In the genomic region with DNA sequence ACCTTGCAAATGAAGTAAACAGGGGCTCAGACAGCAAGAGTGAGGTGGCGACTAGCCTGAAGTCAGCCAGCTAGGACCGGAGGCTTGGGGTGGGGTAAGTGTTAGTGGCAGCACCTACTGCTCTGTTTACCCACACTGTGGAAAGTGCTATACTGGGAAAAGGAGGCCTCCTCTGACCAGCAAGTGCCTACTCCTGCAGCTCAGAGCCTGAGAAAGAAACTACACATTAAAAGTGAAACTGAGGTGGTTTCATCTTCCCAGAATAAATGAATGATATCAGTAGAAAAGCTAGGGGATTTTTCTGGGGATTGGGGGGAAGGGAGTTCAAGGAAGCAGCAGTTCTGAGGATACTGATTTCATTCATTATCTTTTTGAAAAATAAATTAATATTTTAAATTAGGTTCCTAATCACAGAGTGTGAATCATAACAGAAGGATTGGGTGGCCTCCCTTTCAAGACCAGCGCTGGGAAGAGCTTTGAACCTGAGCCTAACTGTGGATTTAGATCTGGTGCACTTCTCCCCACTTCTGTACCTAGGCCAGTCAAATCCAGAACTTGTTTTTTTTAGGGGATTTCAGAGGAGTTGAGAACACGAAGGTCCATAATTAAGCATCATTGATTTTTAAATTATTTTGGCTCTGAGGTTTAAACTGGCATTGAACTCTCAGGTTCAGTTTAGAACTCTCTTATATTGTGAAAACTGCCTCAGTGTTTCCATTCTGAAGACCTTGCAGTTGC, we compare ENCODE assay signal across 10 cellular contexts. TPM values are rescaled to one million over a fixed set of nuclear protein-coding genes. Genes with fewer than 3 reads are reported as not detected.
DNase-seq lines count a peak whose midpoint lies in the region; ATAC-seq lines count a peak whose summit lies in the region.
"Had no signal": no experiment of that assay in that cellular context is flagged by ENCODE, and none has a peak within 500 bp of the region (broad histone marks: within the 10 kb centered on the region; RNA-seq: fewer than 3 reads in every experiment).

No MANE protein-coding gene starts in this region.

- ATAC-seq in HG03025 (IDR thresholded peaks at IDR 0.05; ENCODE audit: low FRiP score, unreplicated experiment): peak; percentile 65
- ATAC-seq in stimulated activated effector memory CD8-positive, alpha-beta T cell treated with anti-CD3 and anti-CD28 coated beads, Interleukin-12 subunit alpha, Interleukin-12 subunit beta, amount 100 ng/mL, for 72 hours: peak; percentile 94

- no peak overlapping the region for H3K4me2 ChIP-seq in GM23248 (ENCODE audit: unreplicated experiment)

- peaks cover 6% of the 10 kb centered on the region for H3K36me3 Mint-ChIP-seq in stimulated activated effector memory CD8-positive, alpha-beta T cell treated with anti-CD3 and anti-CD28 coated beads, Interleukin-12 subunit alpha, Interleukin-12 subunit beta, amount 100 ng/mL, for 72 hours

- peak; percentile 30 to 53 for DNase-seq in activated CD4-positive, alpha-beta T cell treated with anti-CD3 and anti-CD28 coated beads for 24 hours (ENCODE audit: low read depth in 2 of 2)
- no peak for DNase-seq in activated CD4-positive, alpha-beta T cell treated with anti-CD3 and anti-CD28 coated beads, Interleukin-2, amount 50 U/mL, for 1 hour
- peak; percentile 76 for DNase-seq in activated CD8-positive, alpha-beta memory T cell treated with anti-CD3 and anti-CD28 coated beads, Interleukin-2, amount 50 U/mL, for 48 hours
- DNase-seq in stimulated activated effector memory CD8-positive, alpha-beta T cell treated with anti-CD3 and anti-CD28 coated beads, Interleukin-12 subunit alpha, Interleukin-12 subunit beta, amount 100 ng/mL, for 72 hours (ENCODE audit: low spot score in 2 of 2): peak; percentile 16 to 86
- DNase-seq in GM23248 (no peak), SW 1271 (lab: John Stamatoyannopoulos, UW) (no peak), NCI-H524 treated with DMSO at 0.1 percent for 48 hours (lab: John Stamatoyannopoulos, UW) (no peak)
- DNase-seq: 8988T, NCI-H2227 treated with DMSO at 0.1 percent for 48 hours had no signal

- in situ Hi-C loops in GM23248 (cut with MboI): no loop called here

- no peaks in the 10 kb centered on the region for H3K9me3 ChIP-seq in GM23248 (ENCODE audit: low read depth)

- no peak overlapping the region for H2AFZ ChIP-seq in GM23248

- peaks cover 10% of the 10 kb centered on the region for H3K4me1 ChIP-seq in GM23248 (ENCODE audit: insufficient read depth)

- peaks cover 20% of the 10 kb centered on the region for H3K4me1 Mint-ChIP-seq in stimulated activated effector memory CD8-positive, alpha-beta T cell treated with anti-CD3 and anti-CD28 coated beads, Interleukin-12 subunit alpha, Interleukin-12 subunit beta, amount 100 ng/mL, for 72 hours

- no peak overlapping the region for H3K27ac ChIP-seq in GM23248

- no peak overlapping the region for H3K4me3 Mint-ChIP-seq in stimulated activated effector memory CD8-positive, alpha-beta T cell treated with anti-CD3 and anti-CD28 coated beads, Interleukin-12 subunit alpha, Interleukin-12 subunit beta, amount 100 ng/mL, for 72 hours

- no peaks in the 10 kb centered on the region for H3K36me3 ChIP-seq in GM23248 (ENCODE audit: low read depth)

- H3K27me3 ChIP-seq in GM23248 (replicated peaks; ENCODE audit: insufficient read depth): peaks cover 6% of the 10 kb centered on the region; the same call in 1 of the 2 replicates

- no peak overlapping the region for H3K27ac Mint-ChIP-seq in stimulated activated effector memory CD8-positive, alpha-beta T cell treated with anti-CD3 and anti-CD28 coated beads, Interleukin-12 subunit alpha, Interleukin-12 subunit beta, amount 100 ng/mL, for 72 hours

- no peaks in the 10 kb centered on the region for H3K9me2 ChIP-seq in GM23248 (ENCODE audit: insufficient read depth)

- WGBS in GM23248 (ENCODE audit: low coverage in 1 of 2, low lambda C conversion rate in 2 of 2, missing lambda C conversion rate in 2 of 2), 2 experiments: 81 to 83% methylated on average over 4 of the region's 4 CpGs

- no peaks in the 10 kb centered on the region for H3K9me3 Mint-ChIP-seq in stimulated activated effector memory CD8-positive, alpha-beta T cell treated with anti-CD3 and anti-CD28 coated beads, Interleukin-12 subunit alpha, Interleukin-12 subunit beta, amount 100 ng/mL, for 72 hours

- H4K20me1 ChIP-seq in GM23248 (ENCODE audit: insufficient read depth): no peaks in the 10 kb centered on the region

- no peaks in the 10 kb centered on the region for H3K79me2 ChIP-seq in GM23248 (ENCODE audit: insufficient read depth)

- H3K9ac ChIP-seq in GM23248: no peak overlapping the region

- peaks cover 8% of the 10 kb centered on the region for H3F3A ChIP-seq in GM23248 (ENCODE audit: insufficient read depth)

- H3K4me3 ChIP-seq in GM23248: no peak overlapping the region

RNA-seq across cellular contexts. Expression of gene GRAMD1B, which starts 48.1 kb away (rescaled TPM):
- 14.8 and 21.4 TPM in 2 replicates for total RNA-seq in GM23248 (2014; rRNA removed; shearing (Covaris generic))
- 3.3 and 4.1 TPM in 2 replicates for polyA plus RNA-seq in GM23248 (2016; fragmentation: Nextera tagmentation; extraction: Ambion mirVana)

Comparison
In these comparisons a context has a peak if more than half of its experiments do, and no peak if none do; other contexts are left out.
1. DNase-seq: peak in activated CD4-positive, alpha-beta T cell treated with anti-CD3 and anti-CD28 coated beads for 24 hours (2 of 2), activated CD8-positive, alpha-beta memory T cell treated with anti-CD3 and anti-CD28 coated beads, Interleukin-2, amount 50 U/mL, for 48 hours (single experiment) and stimulated activated effector memory CD8-positive, alpha-beta T cell treated with anti-CD3 and anti-CD28 coated beads, Interleukin-12 subunit alpha, Interleukin-12 subunit beta, amount 100 ng/mL, for 72 hours (2 of 2); none in activated CD4-positive, alpha-beta T cell treated with anti-CD3 and anti-CD28 coated beads, Interleukin-2, amount 50 U/mL, for 1 hour (single experiment), GM23248 (single experiment), SW 1271 (0 of 2) and NCI-H524 treated with DMSO at 0.1 percent for 48 hours (single experiment).